Comparison of ENCODE assay signal across 23 cellular contexts in the genomic region with DNA sequence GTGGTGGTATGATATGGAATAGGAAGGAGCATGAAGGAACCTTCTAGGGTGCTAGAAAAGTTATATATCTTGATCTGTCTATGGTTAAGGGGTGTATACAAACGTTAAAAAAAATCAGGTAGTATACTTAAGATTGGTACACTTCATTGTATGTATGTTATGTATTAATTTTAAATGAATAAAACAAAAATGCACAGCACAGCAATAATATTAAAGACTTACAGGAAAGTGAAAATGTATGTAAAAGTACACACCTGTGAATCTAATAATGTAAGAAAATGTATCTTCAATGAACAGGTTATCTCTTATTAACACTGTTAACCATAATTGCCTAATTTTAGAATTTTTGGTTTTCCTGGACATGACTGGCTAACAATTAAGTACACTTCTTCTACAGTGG.
"Had no signal": no experiment of that assay in that cellular context is flagged by ENCODE, and none has a peak within 500 bp of the region (broad histone marks: within the 10 kb centered on the region; RNA-seq: fewer than 3 reads in every experiment).

No MANE protein-coding gene starts in this region.

- ATAC-seq: foreskin keratinocyte, gastroesophageal sphincter, heart left ventricle, left cardiac atrium, left lung, left ventricle myocardium superior, lower lobe of right lung, mucosa of descending colon had no signal

- H3K4me2 ChIP-seq: hepatocyte had no signal

- FAIRE-seq: colon, endothelial cell of umbilical vein, frontal cortex, islet of Langerhans, keratinocyte had no signal

- H3K27me3 ChIP-seq: dorsolateral prefrontal cortex, esophagus muscularis mucosa, foreskin keratinocyte, gastroesophageal sphincter, heart left ventricle, hepatocyte, left lung had no signal

- DNase-seq: dermis blood vessel endothelial cell; dorsolateral prefrontal cortex; effector CD4-positive, alpha-beta T cell; effector memory CD4-positive, alpha-beta T cell; foreskin keratinocyte; heart left ventricle; hypothalamus; left cardiac atrium; left lung; left ventricle myocardium superior; lower lobe of right lung; mesenchymal stem cell; mucosa of descending colon had no signal

- H3K4me3 ChIP-seq: coronary artery, dorsolateral prefrontal cortex, esophagus muscularis mucosa, gastroesophageal sphincter, heart left ventricle, hepatocyte, left lung, lower lobe of right lung, mucosa of descending colon had no signal

- H3K4me3 Mint-ChIP-seq: mesothelial cell of epicardium had no signal

- H2AFZ ChIP-seq: hepatocyte had no signal

- H3K4me1 ChIP-seq: esophagus muscularis mucosa, foreskin keratinocyte, gastroesophageal sphincter, heart left ventricle, left lung had no signal

- H3K79me2 ChIP-seq: hepatocyte had no signal

- H3K9me3 ChIP-seq: esophagus muscularis mucosa, gastroesophageal sphincter, heart left ventricle, left lung, lower lobe of right lung, mucosa of descending colon had no signal

- H3K27ac Mint-ChIP-seq: mesothelial cell of epicardium had no signal

- H3K9me3 Mint-ChIP-seq: mesothelial cell of epicardium had no signal

- H3K27ac ChIP-seq: coronary artery, dorsolateral prefrontal cortex, esophagus muscularis mucosa, foreskin keratinocyte, gastroesophageal sphincter, heart left ventricle, hepatocyte, left lung, lower lobe of right lung had no signal
